ENCODE assay signal across 20 cellular contexts in genomic region chr3:120025520-120025919, GRCh38.
A peak's percentile ranks its signal among the peaks of the same experiment; 100 is the strongest.
DNase-seq lines count a peak whose midpoint lies in the region; ATAC-seq and TF ChIP-seq lines count a peak whose summit lies in the region.
"Had no signal": no experiment of that assay in that cellular context is flagged by ENCODE, and none has a peak within 500 bp of the region (broad histone marks: within the 10 kb centered on the region; RNA-seq: fewer than 3 reads in every experiment).

No MANE protein-coding gene starts in this region.

- H3K36me3 Mint-ChIP-seq in activated naive CD4-positive, alpha-beta T cell treated with anti-CD3 and anti-CD28 coated beads, Interleukin-2, amount 50 U/mL, for 72 hours, result peaks cover 0 to 6% of the 10 kb centered on the region in 2 donors

- TF ChIP-seq POLR2A in adrenal gland (IDR thresholded peaks at IDR 0.05), result no peak

- no peak overlapping the region for H3K27ac ChIP-seq in psoas muscle
- no peak overlapping the region for H3K27ac ChIP-seq in adrenal gland
- H3K27ac ChIP-seq: 22Rv1; BLaER1 treated with 17β-estradiol and CSF1 and Interleukin-3, amounts not matched to agents 10 nM and 100 nM; prostate gland; spleen; upper lobe of right lung had no signal

- ATAC-seq in activated CD4-positive, CD25-positive, alpha-beta regulatory T cell treated with anti-CD3 and anti-CD28 coated beads, Interleukin-2, amount 50 U/mL, for 24 hours, result peak; percentile 68 to 92
- peak; percentile 40 for ATAC-seq in HG02610 (IDR thresholded peaks at IDR 0.05; ENCODE audit: unreplicated experiment)
- peak; percentile 93 to 96 for ATAC-seq in activated naive CD4-positive, alpha-beta T cell treated with anti-CD3 and anti-CD28 coated beads, Interleukin-2, amount 50 U/mL, for 72 hours
- ATAC-seq in psoas muscle, result no peak
- ATAC-seq: K562; stimulated activated naive B cell treated with anti-CD40 and anti-IgM and Interleukin-4, amounts not matched to agents 10 μg/mL and 1 μg/mL and 100 μg/mL, for 72 hours; upper lobe of right lung had no signal

- no peaks in the 10 kb centered on the region for H3K27me3 ChIP-seq in kidney epithelial cell (ENCODE audit: control insufficient read depth, insufficient read depth, low read length)
- H3K27me3 ChIP-seq in psoas muscle (ENCODE audit: insufficient read depth in 3 of 3, low read length in 2 of 3), result no peaks in the 10 kb centered on the region
- no peaks in the 10 kb centered on the region for H3K27me3 ChIP-seq in adrenal gland
- H3K27me3 ChIP-seq: BLaER1 treated with 17β-estradiol and CSF1 and Interleukin-3, amounts not matched to agents 10 nM and 100 nM; spleen; upper lobe of right lung had no signal

- H3K36me3 ChIP-seq in kidney epithelial cell (ENCODE audit: control insufficient read depth, insufficient read depth, low read length), result no peaks in the 10 kb centered on the region
- H3K36me3 ChIP-seq in psoas muscle (ENCODE audit: insufficient read depth in 1 of 2, low read depth in 1 of 2), result no peaks in the 10 kb centered on the region
- no peaks in the 10 kb centered on the region for H3K36me3 ChIP-seq in adrenal gland (replicated peaks in 1 of 2)
- H3K36me3 ChIP-seq: prostate gland, spleen, upper lobe of right lung had no signal

- H3K4me1 ChIP-seq in psoas muscle, result peaks cover 26% of the 10 kb centered on the region
- H3K4me1 ChIP-seq in adrenal gland (replicated peaks in 1 of 2), result peaks cover 20 to 47% of the 10 kb centered on the region in 2 donors
- H3K4me1 ChIP-seq: prostate gland had no signal

- DNase-seq in activated CD4-positive, CD25-positive, alpha-beta regulatory T cell treated with anti-CD3 and anti-CD28 coated beads, Interleukin-2, amount 50 U/mL, for 72 hours, result no peak
- peak in 1 of 2 donors; percentile 10 for DNase-seq in activated naive CD4-positive, alpha-beta T cell treated with anti-CD3 and anti-CD28 coated beads, Interleukin-2, amount 50 U/mL, for 72 hours (ENCODE audit: low spot score in 2 of 2)
- peak; percentile 7 for DNase-seq in kidney epithelial cell (ENCODE audit: low read depth)
- no peak for DNase-seq in psoas muscle
- no peak for DNase-seq in kidney glomerular epithelial cell (lab: John Stamatoyannopoulos, UW)
- no peak for DNase-seq in adrenal gland
- DNase-seq: activated CD8-positive, alpha-beta memory T cell treated with anti-CD3 and anti-CD28 coated beads, Interleukin-2, amount 50 U/mL, for 4 hours; amygdala; NCI-H1105 treated with DMSO at 0.1 percent for 48 hours; NCI-H2171; NCI-H748 treated with DMSO at 0.1 percent for 48 hours; spleen; stimulated activated naive B cell treated with anti-CD40 and anti-IgM and Interleukin-4, amounts not matched to agents 10 μg/mL and 1 μg/mL and 100 μg/mL, for 72 hours; upper lobe of right lung had no signal

- H3K4me3 ChIP-seq in kidney epithelial cell (ENCODE audit: low read depth, low read length), result no peak overlapping the region
- no peak overlapping the region for H3K4me3 ChIP-seq in psoas muscle
- no peak overlapping the region for H3K4me3 ChIP-seq in adrenal gland
- H3K4me3 ChIP-seq: BLaER1 treated with 17β-estradiol and CSF1 and Interleukin-3, amounts not matched to agents 10 nM and 100 nM; K562; prostate gland; spleen; upper lobe of right lung had no signal

- H3K9me3 Mint-ChIP-seq in activated naive CD4-positive, alpha-beta T cell treated with anti-CD3 and anti-CD28 coated beads, Interleukin-2, amount 50 U/mL, for 72 hours, result no peaks in the 10 kb centered on the region
- H3K9me3 Mint-ChIP-seq: stimulated activated naive B cell treated with anti-CD40 and anti-IgM and Interleukin-4, amounts not matched to agents 10 μg/mL and 1 μg/mL and 100 μg/mL, for 72 hours had no signal

- intact Hi-C loops in psoas muscle (cut with DNase I) (no loop called here), adrenal gland (cut with DNase I) (no loop called here)

- 88 to 92% (median 91%) methylated on average over 2 of the region's 2 CpGs for WGBS in psoas muscle, 3 donors
- WGBS in adrenal gland, 4 donors, result 54 to 67% (median 60%) methylated on average over 2 of the region's 2 CpGs

- H3K27ac Mint-ChIP-seq in activated naive CD4-positive, alpha-beta T cell treated with anti-CD3 and anti-CD28 coated beads, Interleukin-2, amount 50 U/mL, for 72 hours, result peak overlapping the region in 1 of 2 donors; percentile 14
- H3K27ac Mint-ChIP-seq: stimulated activated naive B cell treated with anti-CD40 and anti-IgM and Interleukin-4, amounts not matched to agents 10 μg/mL and 1 μg/mL and 100 μg/mL, for 72 hours had no signal

- no peak for TF ChIP-seq CTCF in kidney epithelial cell (IDR thresholded peaks at IDR 0.05; ENCODE audit: insufficient read depth, low read length, poor library complexity, severe bottlenecking)
- TF ChIP-seq CTCF in psoas muscle (IDR thresholded peaks at IDR 0.05), result no peak
- no peak for TF ChIP-seq CTCF in adrenal gland (IDR thresholded peaks at IDR 0.05)

- H3K9me3 ChIP-seq in psoas muscle (no peaks in the 10 kb centered on the region), adrenal gland (replicated peaks in 1 of 3) (no peaks in the 10 kb centered on the region)
- H3K9me3 ChIP-seq: prostate gland, spleen, upper lobe of right lung had no signal

Comparison
In these comparisons a context has a peak if more than half of its experiments do, and no peak if none do; other contexts are left out.
1. ATAC-seq: peak in activated CD4-positive, CD25-positive, alpha-beta regulatory T cell treated with anti-CD3 and anti-CD28 coated beads, Interleukin-2, amount 50 U/mL, for 24 hours (2 of 2), HG02610 (single experiment) and activated naive CD4-positive, alpha-beta T cell treated with anti-CD3 and anti-CD28 coated beads, Interleukin-2, amount 50 U/mL, for 72 hours (2 of 2); none in psoas muscle (0 of 4).